Comparison of ENCODE assay signal across 35 cellular contexts in genomic region chr11:27022659-27023251, GRCh38. TPM values are rescaled to one million over a fixed set of nuclear protein-coding genes. Genes with fewer than 3 reads are reported as not detected.
"Had no signal": no experiment of that assay in that cellular context is flagged by ENCODE, and none has a peak within 500 bp of the region (broad histone marks: within the 10 kb centered on the region; RNA-seq: fewer than 3 reads in every experiment).

No MANE protein-coding gene starts in this region.

- H3K4me1 ChIP-seq: esophagus muscularis mucosa, gastroesophageal sphincter, heart right ventricle had no signal

- H3K4me2 ChIP-seq: hepatocyte had no signal

- H3K36me3 ChIP-seq: brain microvascular endothelial cell, esophagus muscularis mucosa, gastroesophageal sphincter, heart right ventricle had no signal

- H3K27me3 ChIP-seq: brain microvascular endothelial cell, dorsolateral prefrontal cortex, esophagus muscularis mucosa, gastroesophageal sphincter, hepatocyte had no signal

- DNase-seq: activated CD4-positive, alpha-beta memory T cell treated with anti-CD3 and anti-CD28 coated beads for 36 hours; activated CD4-positive, alpha-beta T cell treated with anti-CD3 and anti-CD28 coated beads for 36 hours; activated CD4-positive, alpha-beta T cell treated with anti-CD3 and anti-CD28 coated beads, Interleukin-2, amount 10 ng/mL, durations not matched to agents 24 days and 14 days; activated CD4-positive, CD25-positive, alpha-beta regulatory T cell; activated CD4-positive, CD25-positive, alpha-beta regulatory T cell treated with anti-CD3 and anti-CD28 coated beads, Interleukin-2, amount 50 U/mL, for 72 hours; activated CD8-positive, alpha-beta memory T cell treated with anti-CD3 and anti-CD28 coated beads, Interleukin-2, amount 10 ng/mL, durations not matched to agents 7 days and 5 days; activated CD8-positive, alpha-beta memory T cell treated with anti-CD3 and anti-CD28 coated beads, Interleukin-2, amount 50 U/mL, for 48 hours; activated CD8-positive, alpha-beta T cell treated with anti-CD3 and anti-CD28 coated beads, Interleukin-2, amount 10 ng/mL, durations not matched to agents 7 days and 5 days; activated effector memory CD4-positive, alpha-beta T cell treated with Interleukin-2 at 50 U/mL for 16 hours; activated gamma-delta T cell treated with Interleukin-2 at 50 U/mL for 16 hours; activated naive CD4-positive, alpha-beta T cell treated with anti-CD3 and anti-CD28 coated beads, Interleukin-2, amount 50 U/mL, for 16 hours; activated naive CD4-positive, alpha-beta T cell treated with Interleukin-2 at 50 U/mL for 16 hours; activated T-cell treated with anti-CD3 and anti-CD28 coated beads for 4 hours; activated T-cell treated with anti-CD3 and anti-CD28 coated beads, Interleukin-2, amount 50 U/mL, for 24 hours; amniotic stem cell; anterior cingulate cortex; brain microvascular endothelial cell; dorsolateral prefrontal cortex; effector memory CD4-positive, alpha-beta T cell; endodermal cell; erythroblast; foreskin melanocyte; heart right ventricle; T-helper 2 cell had no signal

- FAIRE-seq: astrocyte, bronchial epithelial cell had no signal

- ATAC-seq: activated CD4-positive, alpha-beta T cell treated with anti-CD3 and anti-CD28 coated beads for 36 hours; activated CD8-positive, alpha-beta memory T cell treated with anti-CD3 and anti-CD28 coated beads, Interleukin-2, amount 10 ng/mL, durations not matched to agents 7 days and 5 days; activated CD8-positive, alpha-beta T cell treated with anti-CD3 and anti-CD28 coated beads, Interleukin-2, amount 10 ng/mL, durations not matched to agents 7 days and 5 days; activated T-helper 17 cell treated with anti-CD3 and anti-CD28 coated beads, Interleukin-2, amount 50 U/mL, for 72 hours; gastroesophageal sphincter; heart right ventricle had no signal

- H3K9me3 ChIP-seq: esophagus muscularis mucosa, gastroesophageal sphincter, heart right ventricle had no signal

- H3K4me3 ChIP-seq: coronary artery, dorsolateral prefrontal cortex, esophagus muscularis mucosa, gastroesophageal sphincter, heart right ventricle, hepatocyte had no signal

- H3K27ac ChIP-seq: brain microvascular endothelial cell, coronary artery, dorsolateral prefrontal cortex, esophagus muscularis mucosa, gastroesophageal sphincter, heart right ventricle had no signal

- H3K79me2 ChIP-seq: hepatocyte had no signal

- H2AFZ ChIP-seq: hepatocyte had no signal

RNA-seq across cellular contexts. Expression of gene BBOX1, which starts 17.9 kb away (rescaled TPM):
- total RNA-seq: activated CD4-positive, alpha-beta memory T cell treated with anti-CD3 and anti-CD28 coated beads for 36 hours; activated CD4-positive, alpha-beta T cell treated with anti-CD3 and anti-CD28 coated beads for 36 hours; activated CD4-positive, alpha-beta T cell treated with anti-CD3 and anti-CD28 coated beads, Interleukin-2, amount 10 ng/mL, durations not matched to agents 24 days and 14 days; activated CD8-positive, alpha-beta memory T cell treated with anti-CD3 and anti-CD28 coated beads for 36 hours; activated CD8-positive, alpha-beta memory T cell treated with anti-CD3 and anti-CD28 coated beads, Interleukin-2, amount 10 ng/mL, durations not matched to agents 7 days and 5 days; activated CD8-positive, alpha-beta T cell treated with anti-CD3 and anti-CD28 coated beads, Interleukin-2, amount 10 ng/mL, durations not matched to agents 7 days and 5 days; activated T-helper 17 cell treated with anti-CD3 and anti-CD28 coated beads, Interleukin-2, amount 50 U/mL, for 72 hours; cardiac septum; endodermal cell; glomerular endothelial cell; T-helper 1 cell treated with Interleukin-12 subunit alpha and Interleukin-12 subunit beta and Interleukin-4 antibody, amounts not matched to agents 30 ng/mL and 1 ng/mL, for 36 hours had no signal
- polyA plus RNA-seq: heart right ventricle had no signal

RNA-seq across cellular contexts. Expression of gene FIBIN, which starts 28.8 kb away (rescaled TPM):
- total RNA-seq: activated CD4-positive, alpha-beta memory T cell treated with anti-CD3 and anti-CD28 coated beads for 36 hours; activated CD4-positive, alpha-beta T cell treated with anti-CD3 and anti-CD28 coated beads for 36 hours; activated CD4-positive, alpha-beta T cell treated with anti-CD3 and anti-CD28 coated beads, Interleukin-2, amount 10 ng/mL, durations not matched to agents 24 days and 14 days; activated CD8-positive, alpha-beta memory T cell treated with anti-CD3 and anti-CD28 coated beads for 36 hours; activated CD8-positive, alpha-beta memory T cell treated with anti-CD3 and anti-CD28 coated beads, Interleukin-2, amount 10 ng/mL, durations not matched to agents 7 days and 5 days; activated CD8-positive, alpha-beta T cell treated with anti-CD3 and anti-CD28 coated beads, Interleukin-2, amount 10 ng/mL, durations not matched to agents 7 days and 5 days; activated T-helper 17 cell treated with anti-CD3 and anti-CD28 coated beads, Interleukin-2, amount 50 U/mL, for 72 hours; endodermal cell; glomerular endothelial cell; T-helper 1 cell treated with Interleukin-12 subunit alpha and Interleukin-12 subunit beta and Interleukin-4 antibody, amounts not matched to agents 30 ng/mL and 1 ng/mL, for 36 hours had no signal
